Comparison of ENCODE assay signal across 2 cellular contexts in genomic region chr5:33425334-33425733, GRCh38.
TF ChIP-seq lines count a peak whose summit lies in the region.

No MANE protein-coding gene starts in this region.

TF ChIP-seq in IMR-90, 13 proteins besides CTCF, POLR2A, EP300 and RAD21 (continued from another document):
- TF ChIP-seq, protein P1, sequence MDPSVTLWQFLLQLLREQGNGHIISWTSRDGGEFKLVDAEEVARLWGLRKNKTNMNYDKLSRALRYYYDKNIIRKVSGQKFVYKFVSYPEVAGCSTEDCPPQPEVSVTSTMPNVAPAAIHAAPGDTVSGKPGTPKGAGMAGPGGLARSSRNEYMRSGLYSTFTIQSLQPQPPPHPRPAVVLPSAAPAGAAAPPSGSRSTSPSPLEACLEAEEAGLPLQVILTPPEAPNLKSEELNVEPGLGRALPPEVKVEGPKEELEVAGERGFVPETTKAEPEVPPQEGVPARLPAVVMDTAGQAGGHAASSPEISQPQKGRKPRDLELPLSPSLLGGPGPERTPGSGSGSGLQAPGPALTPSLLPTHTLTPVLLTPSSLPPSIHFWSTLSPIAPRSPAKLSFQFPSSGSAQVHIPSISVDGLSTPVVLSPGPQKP (IDR thresholded peaks at IDR 0.05; ENCODE audit: borderline replicate concordance, low read depth, low read length): no peak
- TF ChIP-seq MAZ (IDR thresholded peaks at IDR 0.05; ENCODE audit: borderline replicate concordance, low read depth, low read length) (no peak), RCOR1 (IDR thresholded peaks at IDR 0.05; ENCODE audit: insufficient replicate concordance, low read length) (no peak)

TF ChIP-seq in SK-N-SH treated with all-trans-retinoic acid at 6 μM for 48 hours, 23 proteins besides CTCF, POLR2A, EP300 and RAD21 (continued from another document):
- TF ChIP-seq, protein P2, sequence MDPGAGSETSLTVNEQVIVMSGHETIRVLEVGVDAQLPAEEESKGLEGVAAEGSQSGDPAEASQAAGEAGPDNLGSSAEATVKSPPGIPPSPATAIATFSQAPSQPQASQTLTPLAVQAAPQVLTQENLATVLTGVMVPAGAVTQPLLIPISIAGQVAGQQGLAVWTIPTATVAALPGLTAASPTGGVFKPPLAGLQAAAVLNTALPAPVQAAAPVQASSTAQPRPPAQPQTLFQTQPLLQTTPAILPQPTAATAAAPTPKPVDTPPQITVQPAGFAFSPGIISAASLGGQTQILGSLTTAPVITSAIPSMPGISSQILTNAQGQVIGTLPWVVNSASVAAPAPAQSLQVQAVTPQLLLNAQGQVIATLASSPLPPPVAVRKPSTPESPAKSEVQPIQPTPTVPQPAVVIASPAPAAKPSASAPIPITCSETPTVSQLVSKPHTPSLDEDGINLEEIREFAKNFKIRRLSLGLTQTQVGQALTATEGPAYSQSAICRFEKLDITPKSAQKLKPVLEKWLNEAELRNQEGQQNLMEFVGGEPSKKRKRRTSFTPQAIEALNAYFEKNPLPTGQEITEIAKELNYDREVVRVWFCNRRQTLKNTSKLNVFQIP (CRISPR knock-in tag; IDR thresholded peaks at IDR 0.05; ENCODE audit: borderline replicate concordance, low read depth): no peak
- no peak for TF ChIP-seq CSDC2 (CRISPR knock-in tag; IDR thresholded peaks at IDR 0.05)
- no peak for TF ChIP-seq PPARA (CRISPR knock-in tag; IDR thresholded peaks at IDR 0.05; ENCODE audit: borderline replicate concordance)
- no peak for TF ChIP-seq ZNF70 (CRISPR knock-in tag; IDR thresholded peaks at IDR 0.05)
- TF ChIP-seq TSHZ2 (CRISPR knock-in tag; IDR thresholded peaks at IDR 0.05): no peak
- TF ChIP-seq TOX (CRISPR knock-in tag; IDR thresholded peaks at IDR 0.05; ENCODE audit: borderline replicate concordance): no peak
TF ChIP-seq in SK-N-SH treated with all-trans-retinoic acid at 6 μM for 48 hours: peak in this region for 0.
